Comparison of ENCODE assay signal across 1 cellular context in genomic region chr16:88600539-88600896, GRCh38.
TF ChIP-seq lines count a peak whose summit lies in the region.

No MANE protein-coding gene starts in this region.

TF ChIP-seq in WTC11, 78 proteins besides CTCF, POLR2A, EP300 and RAD21 (continued from another document):
- TF ChIP-seq ZBTB21 (CRISPR knock-in tag; IDR thresholded peaks at IDR 0.05; ENCODE audit: borderline replicate concordance): no peak
- TF ChIP-seq, protein P1, sequence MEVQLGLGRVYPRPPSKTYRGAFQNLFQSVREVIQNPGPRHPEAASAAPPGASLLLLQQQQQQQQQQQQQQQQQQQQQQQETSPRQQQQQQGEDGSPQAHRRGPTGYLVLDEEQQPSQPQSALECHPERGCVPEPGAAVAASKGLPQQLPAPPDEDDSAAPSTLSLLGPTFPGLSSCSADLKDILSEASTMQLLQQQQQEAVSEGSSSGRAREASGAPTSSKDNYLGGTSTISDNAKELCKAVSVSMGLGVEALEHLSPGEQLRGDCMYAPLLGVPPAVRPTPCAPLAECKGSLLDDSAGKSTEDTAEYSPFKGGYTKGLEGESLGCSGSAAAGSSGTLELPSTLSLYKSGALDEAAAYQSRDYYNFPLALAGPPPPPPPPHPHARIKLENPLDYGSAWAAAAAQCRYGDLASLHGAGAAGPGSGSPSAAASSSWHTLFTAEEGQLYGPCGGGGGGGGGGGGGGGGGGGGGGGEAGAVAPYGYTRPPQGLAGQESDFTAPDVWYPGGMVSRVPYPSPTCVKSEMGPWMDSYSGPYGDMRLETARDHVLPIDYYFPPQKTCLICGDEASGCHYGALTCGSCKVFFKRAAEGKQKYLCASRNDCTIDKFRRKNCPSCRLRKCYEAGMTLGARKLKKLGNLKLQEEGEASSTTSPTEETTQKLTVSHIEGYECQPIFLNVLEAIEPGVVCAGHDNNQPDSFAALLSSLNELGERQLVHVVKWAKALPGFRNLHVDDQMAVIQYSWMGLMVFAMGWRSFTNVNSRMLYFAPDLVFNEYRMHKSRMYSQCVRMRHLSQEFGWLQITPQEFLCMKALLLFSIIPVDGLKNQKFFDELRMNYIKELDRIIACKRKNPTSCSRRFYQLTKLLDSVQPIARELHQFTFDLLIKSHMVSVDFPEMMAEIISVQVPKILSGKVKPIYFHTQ (CRISPR knock-in tag; IDR thresholded peaks at IDR 0.05): no peak
- no peak for TF ChIP-seq ZNF263 (CRISPR knock-in tag; IDR thresholded peaks at IDR 0.05; ENCODE audit: low read depth)
- no peak for TF ChIP-seq NR3C1 (CRISPR knock-in tag; conservative IDR thresholded peaks at IDR 0.05; ENCODE audit: low read depth)
- TF ChIP-seq PREB (CRISPR knock-in tag; IDR thresholded peaks at IDR 0.05; ENCODE audit: borderline replicate concordance): no peak
